1 cellular context compared by ENCODE assay signal in genomic region chr9:33374634-33375237, GRCh38.
TF ChIP-seq lines count a peak whose summit lies in the region.

No MANE protein-coding gene starts in this region.

TF ChIP-seq in HepG2, 621 proteins besides CTCF, POLR2A, EP300 and RAD21 (continued from another document and continues in another):
- TF ChIP-seq ZNF597 (CRISPR knock-in tag; IDR thresholded peaks at IDR 0.05), result no peak
- TF ChIP-seq, protein P1, sequence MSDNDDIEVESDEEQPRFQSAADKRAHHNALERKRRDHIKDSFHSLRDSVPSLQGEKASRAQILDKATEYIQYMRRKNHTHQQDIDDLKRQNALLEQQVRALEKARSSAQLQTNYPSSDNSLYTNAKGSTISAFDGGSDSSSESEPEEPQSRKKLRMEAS (IDR thresholded peaks at IDR 0.05), result no peak
- TF ChIP-seq ELF3 (CRISPR knock-in tag; IDR thresholded peaks at IDR 0.05), result 0 out of 2 replicates have a peak, but pooled peaks have one; percentile 21
- no peak for TF ChIP-seq ZNF737 (CRISPR knock-in tag; IDR thresholded peaks at IDR 0.05; ENCODE audit: borderline replicate concordance)
- TF ChIP-seq ZNF557 (CRISPR knock-in tag; IDR thresholded peaks at IDR 0.05), result no peak
- no peak for TF ChIP-seq ZBTB33 (CRISPR knock-in tag; IDR thresholded peaks at IDR 0.05)
- TF ChIP-seq ATF3 (CRISPR knock-in tag; IDR thresholded peaks at IDR 0.05), result no peak
- TF ChIP-seq, protein P2, sequence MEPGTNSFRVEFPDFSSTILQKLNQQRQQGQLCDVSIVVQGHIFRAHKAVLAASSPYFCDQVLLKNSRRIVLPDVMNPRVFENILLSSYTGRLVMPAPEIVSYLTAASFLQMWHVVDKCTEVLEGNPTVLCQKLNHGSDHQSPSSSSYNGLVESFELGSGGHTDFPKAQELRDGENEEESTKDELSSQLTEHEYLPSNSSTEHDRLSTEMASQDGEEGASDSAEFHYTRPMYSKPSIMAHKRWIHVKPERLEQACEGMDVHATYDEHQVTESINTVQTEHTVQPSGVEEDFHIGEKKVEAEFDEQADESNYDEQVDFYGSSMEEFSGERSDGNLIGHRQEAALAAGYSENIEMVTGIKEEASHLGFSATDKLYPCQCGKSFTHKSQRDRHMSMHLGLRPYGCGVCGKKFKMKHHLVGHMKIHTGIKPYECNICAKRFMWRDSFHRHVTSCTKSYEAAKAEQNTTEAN (CRISPR knock-in tag; conservative IDR thresholded peaks at IDR 0.05), result no peak
- no peak for TF ChIP-seq PRMT3 (CRISPR knock-in tag; IDR thresholded peaks at IDR 0.05; ENCODE audit: borderline replicate concordance, low read depth)
- TF ChIP-seq, protein P3, sequence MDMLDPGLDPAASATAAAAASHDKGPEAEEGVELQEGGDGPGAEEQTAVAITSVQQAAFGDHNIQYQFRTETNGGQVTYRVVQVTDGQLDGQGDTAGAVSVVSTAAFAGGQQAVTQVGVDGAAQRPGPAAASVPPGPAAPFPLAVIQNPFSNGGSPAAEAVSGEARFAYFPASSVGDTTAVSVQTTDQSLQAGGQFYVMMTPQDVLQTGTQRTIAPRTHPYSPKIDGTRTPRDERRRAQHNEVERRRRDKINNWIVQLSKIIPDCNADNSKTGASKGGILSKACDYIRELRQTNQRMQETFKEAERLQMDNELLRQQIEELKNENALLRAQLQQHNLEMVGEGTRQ (IDR thresholded peaks at IDR 0.05; ENCODE audit: low read depth, low read length), result no peak
- TF ChIP-seq, protein P3 (CRISPR knock-in tag; IDR thresholded peaks at IDR 0.05; ENCODE audit: borderline replicate concordance), result no peak
- no peak for TF ChIP-seq ZKSCAN8 (CRISPR knock-in tag; IDR thresholded peaks at IDR 0.05; ENCODE audit: borderline replicate concordance)
- no peak for TF ChIP-seq ZNF143 (CRISPR knock-in tag; IDR thresholded peaks at IDR 0.05)
- no peak for TF ChIP-seq NFE2L2 (IDR thresholded peaks at IDR 0.05; ENCODE audit: low read length)
- no peak for TF ChIP-seq ZNF615 (CRISPR knock-in tag; IDR thresholded peaks at IDR 0.05; ENCODE audit: borderline replicate concordance)
- no peak for TF ChIP-seq FOSL2 (CRISPR knock-in tag; IDR thresholded peaks at IDR 0.05)
- TF ChIP-seq ZNF234 (CRISPR knock-in tag; conservative IDR thresholded peaks at IDR 0.05), result no peak
- TF ChIP-seq RORA (CRISPR knock-in tag; IDR thresholded peaks at IDR 0.05), result no peak
- TF ChIP-seq, protein P4, sequence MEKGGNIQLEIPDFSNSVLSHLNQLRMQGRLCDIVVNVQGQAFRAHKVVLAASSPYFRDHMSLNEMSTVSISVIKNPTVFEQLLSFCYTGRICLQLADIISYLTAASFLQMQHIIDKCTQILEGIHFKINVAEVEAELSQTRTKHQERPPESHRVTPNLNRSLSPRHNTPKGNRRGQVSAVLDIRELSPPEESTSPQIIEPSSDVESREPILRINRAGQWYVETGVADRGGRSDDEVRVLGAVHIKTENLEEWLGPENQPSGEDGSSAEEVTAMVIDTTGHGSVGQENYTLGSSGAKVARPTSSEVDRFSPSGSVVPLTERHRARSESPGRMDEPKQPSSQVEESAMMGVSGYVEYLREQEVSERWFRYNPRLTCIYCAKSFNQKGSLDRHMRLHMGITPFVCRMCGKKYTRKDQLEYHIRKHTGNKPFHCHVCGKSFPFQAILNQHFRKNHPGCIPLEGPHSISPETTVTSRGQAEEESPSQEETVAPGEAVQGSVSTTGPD (CRISPR knock-in tag; IDR thresholded peaks at IDR 0.05), result no peak
- no peak for TF ChIP-seq FIP1L1 (IDR thresholded peaks at IDR 0.05; ENCODE audit: borderline replicate concordance, insufficient read depth, low read depth, low read length)
- 0 out of 2 replicates have a peak, but pooled peaks have one; percentile 15 for TF ChIP-seq ZNF331 (CRISPR knock-in tag; IDR thresholded peaks at IDR 0.05)
- TF ChIP-seq ZNF850 (CRISPR knock-in tag; conservative IDR thresholded peaks at IDR 0.05), result no peak
- TF ChIP-seq ZC3H4 (CRISPR knock-in tag; IDR thresholded peaks at IDR 0.05; ENCODE audit: borderline replicate concordance), result no peak
- TF ChIP-seq KMT2A (CRISPR knock-in tag; IDR thresholded peaks at IDR 0.05), result no peak
- no peak for TF ChIP-seq ZNF431 (CRISPR knock-in tag; IDR thresholded peaks at IDR 0.05; ENCODE audit: borderline replicate concordance, low read depth)
- TF ChIP-seq, protein P5, sequence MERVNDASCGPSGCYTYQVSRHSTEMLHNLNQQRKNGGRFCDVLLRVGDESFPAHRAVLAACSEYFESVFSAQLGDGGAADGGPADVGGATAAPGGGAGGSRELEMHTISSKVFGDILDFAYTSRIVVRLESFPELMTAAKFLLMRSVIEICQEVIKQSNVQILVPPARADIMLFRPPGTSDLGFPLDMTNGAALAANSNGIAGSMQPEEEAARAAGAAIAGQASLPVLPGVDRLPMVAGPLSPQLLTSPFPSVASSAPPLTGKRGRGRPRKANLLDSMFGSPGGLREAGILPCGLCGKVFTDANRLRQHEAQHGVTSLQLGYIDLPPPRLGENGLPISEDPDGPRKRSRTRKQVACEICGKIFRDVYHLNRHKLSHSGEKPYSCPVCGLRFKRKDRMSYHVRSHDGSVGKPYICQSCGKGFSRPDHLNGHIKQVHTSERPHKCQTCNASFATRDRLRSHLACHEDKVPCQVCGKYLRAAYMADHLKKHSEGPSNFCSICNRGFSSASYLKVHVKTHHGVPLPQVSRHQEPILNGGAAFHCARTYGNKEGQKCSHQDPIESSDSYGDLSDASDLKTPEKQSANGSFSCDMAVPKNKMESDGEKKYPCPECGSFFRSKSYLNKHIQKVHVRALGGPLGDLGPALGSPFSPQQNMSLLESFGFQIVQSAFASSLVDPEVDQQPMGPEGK (CRISPR knock-in tag; IDR thresholded peaks at IDR 0.05), result peak; percentile 45; the same call in 1 of the 2 replicates
- no peak for TF ChIP-seq CSRNP1 (CRISPR knock-in tag; IDR thresholded peaks at IDR 0.05)
- no peak for TF ChIP-seq ZNF746 (CRISPR knock-in tag; IDR thresholded peaks at IDR 0.05)
- TF ChIP-seq DRAP1 (CRISPR knock-in tag; IDR thresholded peaks at IDR 0.05), result no peak
- no peak for TF ChIP-seq SNAPC4 (CRISPR knock-in tag; IDR thresholded peaks at IDR 0.05)
- no peak for TF ChIP-seq RAD51 (IDR thresholded peaks at IDR 0.05; ENCODE audit: borderline replicate concordance)
- TF ChIP-seq PHF8 (CRISPR knock-in tag; IDR thresholded peaks at IDR 0.05), result no peak
- TF ChIP-seq EED (CRISPR knock-in tag; IDR thresholded peaks at IDR 0.05), result no peak
- TF ChIP-seq HMGXB4 (CRISPR knock-in tag; IDR thresholded peaks at IDR 0.05; ENCODE audit: borderline replicate concordance in 1 of 2, low read depth in 1 of 2), result 0 out of 4 replicates have a peak, but pooled peaks of 1 of the 2 experiments have one; percentile 42
- TF ChIP-seq ZNF337 (CRISPR knock-in tag; IDR thresholded peaks at IDR 0.05; ENCODE audit: borderline replicate concordance, low read depth), result no peak
- TF ChIP-seq, protein P6, sequence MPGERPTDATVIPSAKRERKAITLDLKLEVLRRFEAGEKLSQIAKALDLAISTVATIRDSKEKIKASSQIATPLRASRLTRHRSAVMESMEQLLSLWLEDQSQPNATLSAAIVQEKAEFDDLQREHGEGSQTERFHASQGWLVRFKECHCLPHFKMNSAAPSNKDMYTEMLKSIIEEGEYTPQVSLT (CRISPR knock-in tag; IDR thresholded peaks at IDR 0.05; ENCODE audit: borderline replicate concordance, low read depth), result no peak
